Comparison of ENCODE assay signal across 21 cellular contexts in the genomic region with DNA sequence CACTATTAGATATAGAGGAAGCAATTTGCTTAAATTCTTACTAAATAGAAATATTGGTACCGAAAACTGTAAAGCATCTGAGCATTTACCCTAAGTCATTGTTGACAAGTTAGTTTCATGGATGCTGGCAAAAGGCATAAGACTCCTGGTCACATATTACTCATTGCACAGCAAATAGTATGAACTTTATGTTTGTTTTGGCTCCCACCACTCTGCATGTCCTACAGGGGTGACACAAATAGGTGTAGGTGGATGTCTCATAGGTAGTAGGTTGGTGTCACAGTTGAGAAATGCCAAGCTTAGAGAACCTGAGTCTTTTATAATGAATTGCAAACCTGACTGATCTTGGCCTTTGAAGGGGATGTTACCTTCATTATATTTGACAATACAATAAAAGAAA.
DNase-seq lines count a peak whose midpoint lies in the region; ATAC-seq and TF ChIP-seq lines count a peak whose summit lies in the region.
"Had no signal": no experiment of that assay in that cellular context is flagged by ENCODE, and none has a peak within 500 bp of the region (broad histone marks: within the 10 kb centered on the region; RNA-seq: fewer than 3 reads in every experiment).

No MANE protein-coding gene starts in this region.

- intact Hi-C loops in PC-3 (cut with micrococcal nuclease) (no loop called here), Caco-2 (cut with micrococcal nuclease; ENCODE audit: unreplicated experiment) (no loop called here)

- no peak overlapping the region for H3K9ac ChIP-seq in PC-3 (ENCODE audit: low read length)
- H3K9ac ChIP-seq: BLaER1 treated with 17β-estradiol and CSF1 and Interleukin-3, amounts not matched to agents 10 nM and 100 nM had no signal

- H2AFZ ChIP-seq in PC-3 (ENCODE audit: low read length) = no peak overlapping the region

- H3K27ac ChIP-seq in PC-3 (ENCODE audit: low read length) = 0 out of 2 replicates have a peak overlapping the region, but pooled peaks have one; percentile 3
- H3K27ac ChIP-seq: 22Rv1; A549; BLaER1 treated with 17β-estradiol and CSF1 and Interleukin-3, amounts not matched to agents 10 nM and 100 nM; C4-2B had no signal

- no peaks in the 10 kb centered on the region for H3K9me2 ChIP-seq in PC-3 (replicated peaks; ENCODE audit: low read length)

- H3K4me3 Mint-ChIP-seq in Caco-2 (ENCODE audit: unreplicated experiment) = no peak overlapping the region
- H3K4me3 Mint-ChIP-seq: B cell; CD4-positive, alpha-beta T cell; CD8-positive, alpha-beta T cell had no signal

- H3F3A ChIP-seq in PC-3 (ENCODE audit: low read length, unreplicated experiment) = no peaks in the 10 kb centered on the region

- POLR2A ChIA-PET in PC-3 (lab: Charles Lee; ENCODE audit: unreplicated experiment) = no interaction called here
- POLR2A ChIA-PET in Caco-2 (lab: Charles Lee) = no interaction called here

- H3K4me1 ChIP-seq in PC-3 (ENCODE audit: insufficient read depth, low read length) (peaks cover 30% of the 10 kb centered on the region), Caco-2 (no peaks in the 10 kb centered on the region)
- H3K4me1 ChIP-seq: A549; BLaER1 treated with 17β-estradiol and CSF1 and Interleukin-3, amounts not matched to agents 10 nM and 100 nM had no signal

- no peak overlapping the region for H3K27ac Mint-ChIP-seq in Caco-2 (ENCODE audit: unreplicated experiment)
- H3K27ac Mint-ChIP-seq: B cell; CD4-positive, alpha-beta T cell; CD8-positive, alpha-beta T cell had no signal

- peak overlapping the region; percentile 38; the same call in 1 of the 2 replicates for H3K4me2 ChIP-seq in PC-3 (ENCODE audit: low read length)
- H3K4me2 ChIP-seq: A549; BLaER1 treated with 17β-estradiol and CSF1 and Interleukin-3, amounts not matched to agents 10 nM and 100 nM had no signal

- BruUV-seq in PC-3 (replicated peaks; lab: Mats Ljungman, UMichigan) (no TSS peak), Caco-2 (replicated peaks; lab: Mats Ljungman, UMichigan) (no TSS peak)

- H3K36me3 ChIP-seq in PC-3 (ENCODE audit: low read depth, low read length) (no peaks in the 10 kb centered on the region), Caco-2 (ENCODE audit: control insufficient read depth, insufficient read depth, low read length) (no peaks in the 10 kb centered on the region)
- H3K36me3 ChIP-seq: BLaER1 treated with 17β-estradiol and CSF1 and Interleukin-3, amounts not matched to agents 10 nM and 100 nM had no signal

- H3K4me1 Mint-ChIP-seq in Caco-2 (ENCODE audit: low read depth, unreplicated experiment) = peaks cover 6% of the 10 kb centered on the region
- H3K4me1 Mint-ChIP-seq: B cell had no signal

- no peaks in the 10 kb centered on the region for H3K9me3 Mint-ChIP-seq in Caco-2 (ENCODE audit: unreplicated experiment)
- H3K9me3 Mint-ChIP-seq: CD4-positive, alpha-beta T cell had no signal

- H3K4me3 ChIP-seq in PC-3 (ENCODE audit: low read length) (no peak overlapping the region), epithelial cell of esophagus (ENCODE audit: low read length) (no peak overlapping the region), Caco-2 (ENCODE audit: low read depth, low read length) (no peak overlapping the region)
- H3K4me3 ChIP-seq: A549; BLaER1 treated with 17β-estradiol and CSF1 and Interleukin-3, amounts not matched to agents 10 nM and 100 nM; GM12878 had no signal

- H3K27me3 Mint-ChIP-seq in Caco-2 (ENCODE audit: insufficient read depth, unreplicated experiment) = no peaks in the 10 kb centered on the region
- H3K27me3 Mint-ChIP-seq: B cell; CD4-positive, alpha-beta T cell had no signal

- DNase-seq in PC-3 (peak; percentile 90), epithelial cell of esophagus (ENCODE audit: low read depth) (peak; percentile 4), renal cortical epithelial cell (ENCODE audit: low read depth) (peak; percentile 1), Caco-2 (no peak)
- DNase-seq: AML-193; CD4-positive, alpha-beta T cell; CD8-positive, alpha-beta T cell; DMS 273 treated with DMSO at 0.1 percent for 48 hours; DMS153; DMS53; DMS79; DND-41; EL; GDM1 had no signal

- no peak for TF ChIP-seq CTCF in PC-3 (conservative IDR thresholded peaks at IDR 0.05; ENCODE audit: low read depth, low read length)
- no peak for TF ChIP-seq CTCF in epithelial cell of esophagus (IDR thresholded peaks at IDR 0.05; ENCODE audit: insufficient read depth, low read depth, low read length, missing control alignments)
- TF ChIP-seq CTCF in Caco-2 (IDR thresholded peaks at IDR 0.05; ENCODE audit: insufficient read depth in 1 of 2, low read depth in 1 of 2, low read length in 1 of 2, severe bottlenecking in 1 of 2, unreplicated experiment in 1 of 2) = no peak

- H3K79me2 ChIP-seq in PC-3 (ENCODE audit: low read length) = no peaks in the 10 kb centered on the region

- H3K9me3 ChIP-seq in PC-3 (ENCODE audit: low read length) (no peaks in the 10 kb centered on the region), Caco-2 (no peaks in the 10 kb centered on the region)
- H3K9me3 ChIP-seq: A549; BLaER1 treated with 17β-estradiol and CSF1 and Interleukin-3, amounts not matched to agents 10 nM and 100 nM had no signal

- H3K27me3 ChIP-seq in PC-3 (ENCODE audit: low read length) (no peaks in the 10 kb centered on the region), Caco-2 (replicated peaks; ENCODE audit: control insufficient read depth, insufficient read depth, low read length) (no peaks in the 10 kb centered on the region)
- H3K27me3 ChIP-seq: BLaER1 treated with 17β-estradiol and CSF1 and Interleukin-3, amounts not matched to agents 10 nM and 100 nM had no signal

- no peaks in the 10 kb centered on the region for H4K20me1 ChIP-seq in PC-3 (ENCODE audit: low read length)
- H4K20me1 ChIP-seq: BLaER1 treated with 17β-estradiol and CSF1 and Interleukin-3, amounts not matched to agents 10 nM and 100 nM had no signal

- CTCF ChIA-PET in PC-3 (lab: Charles Lee) (no interaction called here), Caco-2 (lab: Charles Lee) (no interaction called here)

- ATAC-seq in PC-3 (peak; percentile 93), HG03469 (IDR thresholded peaks at IDR 0.05; ENCODE audit: unreplicated experiment) (no peak)
- ATAC-seq: A549; CD8-positive, alpha-beta T cell; GM12878 had no signal

- H3K36me3 Mint-ChIP-seq in Caco-2 (ENCODE audit: insufficient read depth, unreplicated experiment) = no peaks in the 10 kb centered on the region
- H3K36me3 Mint-ChIP-seq: CD8-positive, alpha-beta T cell had no signal

Comparison
In these comparisons a context has a peak if more than half of its experiments do, and no peak if none do; other contexts are left out.
1. DNase-seq: peak in PC-3 (single experiment), epithelial cell of esophagus (single experiment) and renal cortical epithelial cell (single experiment); none in Caco-2 (0 of 2).